Comparison of ENCODE assay signal across 14 cellular contexts in the genomic region with DNA sequence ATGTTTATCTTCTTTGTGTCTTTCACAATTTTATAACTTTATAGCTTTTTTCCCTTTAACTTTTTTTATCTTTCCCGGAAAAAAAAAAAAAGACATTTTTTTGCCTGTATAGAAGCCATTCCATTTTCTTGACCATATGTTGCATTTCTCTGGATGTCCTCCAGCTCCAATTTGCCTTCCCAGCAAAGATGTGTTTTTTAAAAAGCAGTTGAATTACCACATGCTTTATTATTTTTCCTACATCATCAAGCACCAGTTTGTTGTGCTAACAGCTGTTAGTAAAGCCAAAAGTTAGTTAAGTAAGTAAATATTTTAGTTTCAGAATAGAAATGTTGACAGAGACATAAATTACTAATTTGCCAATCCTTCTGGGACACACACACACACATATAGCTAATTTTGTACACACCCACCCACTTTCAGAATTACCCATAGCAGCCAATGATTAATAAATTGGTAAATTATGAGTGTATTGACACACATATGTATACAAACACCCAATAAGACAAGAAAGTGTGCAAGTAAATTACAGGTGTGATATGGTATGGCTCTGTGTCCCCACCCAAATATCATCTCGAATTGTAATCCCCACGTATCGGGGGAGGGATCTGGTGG.
"Had no signal": no experiment of that assay in that cellular context is flagged by ENCODE, and none has a peak within 500 bp of the region (broad histone marks: within the 10 kb centered on the region; RNA-seq: fewer than 3 reads in every experiment).

No MANE protein-coding gene starts in this region.

- H3K9me3 Mint-ChIP-seq: activated naive CD4-positive, alpha-beta T cell treated with anti-CD3 and anti-CD28 coated beads, Interleukin-2, amount 50 U/mL, for 24 hours had no signal

- H3K4me3 ChIP-seq: dorsolateral prefrontal cortex, lung, stomach, thoracic aorta had no signal

- H3K27me3 Mint-ChIP-seq: activated naive CD4-positive, alpha-beta T cell treated with anti-CD3 and anti-CD28 coated beads, Interleukin-2, amount 50 U/mL, for 24 hours had no signal

- H3K9me3 ChIP-seq: thoracic aorta had no signal

- H3K4me3 Mint-ChIP-seq: activated naive CD4-positive, alpha-beta T cell treated with anti-CD3 and anti-CD28 coated beads, Interleukin-2, amount 50 U/mL, for 24 hours had no signal

- ATAC-seq: left cardiac atrium had no signal

- H3K36me3 ChIP-seq: stomach, thoracic aorta had no signal

- FAIRE-seq: small intestine had no signal

- H3K27ac Mint-ChIP-seq: activated naive CD4-positive, alpha-beta T cell treated with anti-CD3 and anti-CD28 coated beads, Interleukin-2, amount 50 U/mL, for 24 hours had no signal

- H3K27me3 ChIP-seq: dorsolateral prefrontal cortex, stomach had no signal

- DNase-seq: activated CD4-positive, alpha-beta T cell treated with anti-CD3 and anti-CD28 coated beads, Interleukin-2, amount 50 U/mL, for 4 hours; activated CD4-positive, CD25-positive, alpha-beta regulatory T cell treated with anti-CD3 and anti-CD28 coated beads, Interleukin-2, amount 50 U/mL, for 72 hours; activated effector memory CD4-positive, alpha-beta T cell treated with Interleukin-2 at 50 U/mL for 16 hours; activated T-cell treated with anti-CD3 and anti-CD28 coated beads, Interleukin-2, amount 50 U/mL, for 1 hour; dorsolateral prefrontal cortex; glutamatergic neuron; left cardiac atrium; midbrain; posterior cingulate gyrus; small intestine; stomach had no signal

- H3K27ac ChIP-seq: dorsolateral prefrontal cortex, stomach, thoracic aorta had no signal
